15 cellular contexts compared by ENCODE assay signal in the genomic region with DNA sequence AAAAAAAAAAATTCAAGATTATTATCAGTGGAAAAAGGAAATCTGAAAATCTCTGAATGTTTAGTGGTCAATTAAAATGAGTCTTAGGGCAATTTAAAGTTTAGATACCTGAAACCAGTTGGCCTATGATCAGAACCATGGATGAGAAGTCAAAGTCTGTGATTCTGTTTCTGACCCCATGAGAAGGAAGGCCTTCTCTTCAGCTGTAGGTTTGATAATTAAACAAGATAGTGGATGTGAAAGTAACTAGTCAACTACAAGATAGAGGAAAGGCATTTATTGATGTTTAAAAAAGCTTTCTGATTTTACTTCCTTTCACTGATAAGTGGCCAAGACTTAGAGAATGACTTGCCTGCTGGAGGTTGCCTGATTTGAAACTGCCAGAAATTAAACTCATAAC.
"Had no signal": no experiment of that assay in that cellular context is flagged by ENCODE, and none has a peak within 500 bp of the region (broad histone marks: within the 10 kb centered on the region; RNA-seq: fewer than 3 reads in every experiment).

No MANE protein-coding gene starts in this region.

- H3K4me3 Mint-ChIP-seq: activated CD8-positive, alpha-beta T cell treated with anti-CD3 and anti-CD28 coated beads for 36 hours; activated T-cell treated with anti-CD3 and anti-CD28 coated beads, Interleukin-2, amount 50 U/mL, for 72 hours; naive thymus-derived CD4-positive, alpha-beta T cell; stimulated activated effector memory CD8-positive, alpha-beta T cell treated with anti-CD3 and anti-CD28 coated beads, Interleukin-12 subunit alpha, Interleukin-12 subunit beta, amount 100 ng/mL, for 72 hours had no signal

- H3K9me3 ChIP-seq: gastroesophageal sphincter, heart right ventricle, ovary had no signal

- FAIRE-seq: urothelium cell line had no signal

- H3K4me1 ChIP-seq: gastroesophageal sphincter, heart right ventricle had no signal

- H3K27me3 Mint-ChIP-seq: activated CD8-positive, alpha-beta T cell treated with anti-CD3 and anti-CD28 coated beads for 36 hours had no signal

- H3K9me3 Mint-ChIP-seq: activated CD8-positive, alpha-beta T cell treated with anti-CD3 and anti-CD28 coated beads for 36 hours; activated naive CD4-positive, alpha-beta T cell treated with anti-CD3 and anti-CD28 coated beads, Interleukin-2, amount 50 U/mL, for 72 hours; activated T-cell treated with anti-CD3 and anti-CD28 coated beads, Interleukin-2, amount 50 U/mL, for 72 hours; stimulated activated effector memory CD8-positive, alpha-beta T cell treated with anti-CD3 and anti-CD28 coated beads, Interleukin-12 subunit alpha, Interleukin-12 subunit beta, amount 100 ng/mL, for 72 hours had no signal

- H3K4me1 Mint-ChIP-seq: naive thymus-derived CD4-positive, alpha-beta T cell; stimulated activated effector memory CD8-positive, alpha-beta T cell treated with anti-CD3 and anti-CD28 coated beads, Interleukin-12 subunit alpha, Interleukin-12 subunit beta, amount 100 ng/mL, for 72 hours had no signal

- H3K36me3 Mint-ChIP-seq: activated naive CD4-positive, alpha-beta T cell treated with anti-CD3 and anti-CD28 coated beads, Interleukin-2, amount 50 U/mL, for 72 hours; stimulated activated effector memory CD8-positive, alpha-beta T cell treated with anti-CD3 and anti-CD28 coated beads, Interleukin-12 subunit alpha, Interleukin-12 subunit beta, amount 100 ng/mL, for 72 hours had no signal

- H3K27ac Mint-ChIP-seq: activated CD8-positive, alpha-beta T cell treated with anti-CD3 and anti-CD28 coated beads for 36 hours; activated naive CD4-positive, alpha-beta T cell treated with anti-CD3 and anti-CD28 coated beads, Interleukin-2, amount 50 U/mL, for 72 hours; activated T-cell treated with anti-CD3 and anti-CD28 coated beads, Interleukin-2, amount 50 U/mL, for 72 hours; naive thymus-derived CD4-positive, alpha-beta T cell; stimulated activated effector memory CD8-positive, alpha-beta T cell treated with anti-CD3 and anti-CD28 coated beads, Interleukin-12 subunit alpha, Interleukin-12 subunit beta, amount 100 ng/mL, for 72 hours had no signal

- H3K4me3 ChIP-seq: cardiac muscle cell, dorsolateral prefrontal cortex, gastroesophageal sphincter, heart right ventricle, ovary had no signal

- DNase-seq: activated CD4-positive, alpha-beta T cell treated with anti-CD3 and anti-CD28 coated beads for 48 hours; activated CD8-positive, alpha-beta memory T cell treated with anti-CD3 and anti-CD28 coated beads, Interleukin-2, amount 50 U/mL, for 4 hours; activated CD8-positive, alpha-beta T cell treated with anti-CD3 and anti-CD28 coated beads for 36 hours; activated gamma-delta T cell; activated T-cell treated with anti-CD3 and anti-CD28 coated beads, Interleukin-2, amount 50 U/mL, for 72 hours; dorsolateral prefrontal cortex; erythroblast; heart right ventricle; naive thymus-derived CD4-positive, alpha-beta T cell; ovary had no signal

- H3K27me3 ChIP-seq: cardiac muscle cell, dorsolateral prefrontal cortex, gastroesophageal sphincter, heart right ventricle, ovary had no signal

- H3K27ac ChIP-seq: cardiac muscle cell, dorsolateral prefrontal cortex, gastroesophageal sphincter, heart right ventricle, ovary had no signal

- H3K36me3 ChIP-seq: cardiac muscle cell, gastroesophageal sphincter, heart right ventricle, ovary had no signal

- ATAC-seq: activated CD8-positive, alpha-beta T cell treated with anti-CD3 and anti-CD28 coated beads for 36 hours; activated naive CD4-positive, alpha-beta T cell treated with anti-CD3 and anti-CD28 coated beads, Interleukin-2, amount 50 U/mL, for 72 hours; activated T-cell treated with anti-CD3 and anti-CD28 coated beads, Interleukin-2, amount 50 U/mL, for 72 hours; gastroesophageal sphincter; heart right ventricle; naive thymus-derived CD4-positive, alpha-beta T cell; stimulated activated effector memory CD8-positive, alpha-beta T cell treated with anti-CD3 and anti-CD28 coated beads, Interleukin-12 subunit alpha, Interleukin-12 subunit beta, amount 100 ng/mL, for 72 hours had no signal
